ENCODE assay signal across 15 cellular contexts in genomic region chr11:11501546-11502274, GRCh38.
A peak's percentile ranks its signal among the peaks of the same experiment; 100 is the strongest.
DNase-seq lines count a peak whose midpoint lies in the region; ATAC-seq, FAIRE-seq and TF ChIP-seq lines count a peak whose summit lies in the region.
"Had no signal": no experiment of that assay in that cellular context is flagged by ENCODE, and none has a peak within 500 bp of the region (broad histone marks: within the 10 kb centered on the region; RNA-seq: fewer than 3 reads in every experiment).

No MANE protein-coding gene starts in this region.

- H3F3A ChIP-seq in neural cell (ENCODE audit: insufficient read depth, low read length, poor library complexity, severe bottlenecking) = peaks cover 4% of the 10 kb centered on the region

- H3K27me3 Mint-ChIP-seq in activated naive CD8-positive, alpha-beta T cell treated with anti-CD3 and anti-CD28 coated beads for 36 hours = no peaks in the 10 kb centered on the region

- H3K9ac ChIP-seq in neural cell (ENCODE audit: low read length) = no peak overlapping the region

- TF ChIP-seq RAD21 in A549 (conservative IDR thresholded peaks at IDR 0.05 in 1 of 2, IDR thresholded peaks at IDR 0.05 in 1 of 2) (no peak), neural cell (conservative IDR thresholded peaks at IDR 0.05) (no peak)

- CTCF ChIA-PET in A549 (lab: Yijun Ruan, JAX) = interaction anchor here (0.9 kb wide), 1 partner anchor 18 kb away, joined by 3 read pairs; no protein-coding TSS in a partner anchor

- H3K36me3 Mint-ChIP-seq in activated naive CD8-positive, alpha-beta T cell treated with anti-CD3 and anti-CD28 coated beads for 36 hours = no peaks in the 10 kb centered on the region

- DNase-seq in A549 (ENCODE audit: low read depth in 1 of 2, low spot score in 1 of 2) (no peak), SKM-1 (lab: John Stamatoyannopoulos, UW; ENCODE audit: unreplicated experiment) (peak; percentile 30), Right ventricle myocardium inferior (ENCODE audit: missing footprints) (no peak), amniotic stem cell (lab: John Stamatoyannopoulos, UW) (no peak), NCI-H526 (lab: John Stamatoyannopoulos, UW) (no peak)
- DNase-seq in stimulated activated CD4-positive, alpha-beta T cell treated with anti-CD3 and anti-CD28 coated beads, Interleukin-4, amount 100 ng/mL, for 24 hours = no peak
- no peak for DNase-seq in activated naive CD8-positive, alpha-beta T cell treated with anti-CD3 and anti-CD28 coated beads for 36 hours
- DNase-seq: activated effector memory CD4-positive, alpha-beta T cell treated with anti-CD3 and anti-CD28 coated beads, Interleukin-2, amount 50 U/mL, for 16 hours; brain microvascular endothelial cell; Caco-2; NCI-H446 treated with DMSO at 0.1 percent for 48 hours; RPMI8226; stimulated activated CD4-positive, alpha-beta T cell treated with anti-CD3 and anti-CD28 coated beads, Interleukin-15, amount 100 ng/mL, for 24 hours had no signal

- H3K79me2 ChIP-seq in neural cell (replicated peaks; ENCODE audit: insufficient read depth, low read length) = no peaks in the 10 kb centered on the region

- H3K4me3 ChIP-seq in A549 (no peak overlapping the region), neural cell (ENCODE audit: low read length) (peak overlapping the region; percentile 43)

- no peak overlapping the region for H3K4me2 ChIP-seq in A549
- no peak overlapping the region for H3K4me2 ChIP-seq in neural cell (ENCODE audit: low read length)

- peaks cover 28% of the 10 kb centered on the region for H3K4me1 ChIP-seq in A549
- H3K4me1 ChIP-seq: Caco-2 had no signal

- H4K20me1 ChIP-seq in neural cell (ENCODE audit: insufficient read depth) = no peaks in the 10 kb centered on the region

- no peaks in the 10 kb centered on the region for H3K9me3 Mint-ChIP-seq in activated naive CD8-positive, alpha-beta T cell treated with anti-CD3 and anti-CD28 coated beads for 36 hours

- ATAC-seq in A549 = peak in 1 of 2 experiments; percentile 26; a peak in 2 of 6 replicates
- ATAC-seq in Right ventricle myocardium inferior = peak; percentile 42

- TF ChIP-seq EP300 in A549 (IDR thresholded peaks at IDR 0.05) (no peak), neural cell (conservative IDR thresholded peaks at IDR 0.05; ENCODE audit: poor library complexity, severe bottlenecking) (no peak)

- no peak overlapping the region for H3K4me3 Mint-ChIP-seq in activated naive CD8-positive, alpha-beta T cell treated with anti-CD3 and anti-CD28 coated beads for 36 hours

- no peaks in the 10 kb centered on the region for H3K9me2 ChIP-seq in neural cell (ENCODE audit: insufficient read depth, low read length)

- intact Hi-C loops in Right ventricle myocardium inferior (cut with DNase I) = no loop called here

- WGBS in A549 (ENCODE audit: missing lambda C conversion rate) = 82% methylated on average over 9 of the region's 9 CpGs

- no peak overlapping the region for H3K27ac Mint-ChIP-seq in activated naive CD8-positive, alpha-beta T cell treated with anti-CD3 and anti-CD28 coated beads for 36 hours

- TF ChIP-seq POLR2A in A549 (IDR thresholded peaks at IDR 0.05; ENCODE audit: low read length) = no peak

- H3K4me1 Mint-ChIP-seq in activated naive CD8-positive, alpha-beta T cell treated with anti-CD3 and anti-CD28 coated beads for 36 hours = no peaks in the 10 kb centered on the region

- no peak overlapping the region for H2AFZ ChIP-seq in neural cell (ENCODE audit: low read depth, low read length)

- H3K9me3 ChIP-seq in A549 = no peaks in the 10 kb centered on the region
- no peaks in the 10 kb centered on the region for H3K9me3 ChIP-seq in neural cell (ENCODE audit: low read length)
- H3K9me3 ChIP-seq: Caco-2, neutrophil had no signal

- H3K27ac ChIP-seq in A549 (no peak overlapping the region; a peak in 1 of 6 replicates), neural cell (ENCODE audit: low read length) (no peak overlapping the region)
- H3K27ac ChIP-seq: brain microvascular endothelial cell, neutrophil had no signal

- no peaks in the 10 kb centered on the region for H3K36me3 ChIP-seq in neural cell (ENCODE audit: insufficient read depth, low read length)
- H3K36me3 ChIP-seq: brain microvascular endothelial cell, neutrophil had no signal

- H3K27me3 ChIP-seq in neural cell (ENCODE audit: insufficient read depth, low read depth, low read length) = peaks cover 7% of the 10 kb centered on the region
- H3K27me3 ChIP-seq: brain microvascular endothelial cell had no signal

- TF ChIP-seq CTCF in A549 (IDR thresholded peaks at IDR 0.05) (no peak), neural cell (IDR thresholded peaks at IDR 0.05; ENCODE audit: poor library complexity, severe bottlenecking) (no peak)

- FAIRE-seq in A549 (lab: Jason Lieb, UNC) = peak; percentile 54

- POLR2A ChIA-PET in A549 (lab: Yijun Ruan, JAX) = no interaction called here

TF ChIP-seq in A549, 52 proteins besides CTCF, POLR2A, EP300 and RAD21 (continues in another document):
- TF ChIP-seq KDM1A (IDR thresholded peaks at IDR 0.05; ENCODE audit: low read depth) (no peak), KDM5A (IDR thresholded peaks at IDR 0.05) (no peak), HES2 (IDR thresholded peaks at IDR 0.05) (no peak), BCL3 (IDR thresholded peaks at IDR 0.05) (no peak), ZSCAN20 (CRISPR knock-in tag; IDR thresholded peaks at IDR 0.05) (no peak), E2F6 (IDR thresholded peaks at IDR 0.05; ENCODE audit: borderline replicate concordance, low read depth) (no peak), CBX8 (IDR thresholded peaks at IDR 0.05) (no peak), FOXS1 (CRISPR knock-in tag; IDR thresholded peaks at IDR 0.05) (no peak), SREBF2 (IDR thresholded peaks at IDR 0.05) (no peak)

TF ChIP-seq in neural cell, 6 proteins besides CTCF, POLR2A, EP300 and RAD21:
- TF ChIP-seq TAF1 (IDR thresholded peaks at IDR 0.05; ENCODE audit: low read depth) (no peak), POLR2AphosphoS5 (IDR thresholded peaks at IDR 0.05) (no peak), SMC3 (conservative IDR thresholded peaks at IDR 0.05; ENCODE audit: poor library complexity) (no peak), REST (IDR thresholded peaks at IDR 0.05; ENCODE audit: borderline replicate concordance) (no peak), MXI1 (conservative IDR thresholded peaks at IDR 0.05; ENCODE audit: poor library complexity, severe bottlenecking) (no peak), EZH2 (IDR thresholded peaks at IDR 0.05; ENCODE audit: borderline replicate concordance, insufficient read depth, low read length, poor library complexity, severe bottlenecking) (no peak)
